Comparison of ENCODE assay signal across 10 cellular contexts in the genomic region with DNA sequence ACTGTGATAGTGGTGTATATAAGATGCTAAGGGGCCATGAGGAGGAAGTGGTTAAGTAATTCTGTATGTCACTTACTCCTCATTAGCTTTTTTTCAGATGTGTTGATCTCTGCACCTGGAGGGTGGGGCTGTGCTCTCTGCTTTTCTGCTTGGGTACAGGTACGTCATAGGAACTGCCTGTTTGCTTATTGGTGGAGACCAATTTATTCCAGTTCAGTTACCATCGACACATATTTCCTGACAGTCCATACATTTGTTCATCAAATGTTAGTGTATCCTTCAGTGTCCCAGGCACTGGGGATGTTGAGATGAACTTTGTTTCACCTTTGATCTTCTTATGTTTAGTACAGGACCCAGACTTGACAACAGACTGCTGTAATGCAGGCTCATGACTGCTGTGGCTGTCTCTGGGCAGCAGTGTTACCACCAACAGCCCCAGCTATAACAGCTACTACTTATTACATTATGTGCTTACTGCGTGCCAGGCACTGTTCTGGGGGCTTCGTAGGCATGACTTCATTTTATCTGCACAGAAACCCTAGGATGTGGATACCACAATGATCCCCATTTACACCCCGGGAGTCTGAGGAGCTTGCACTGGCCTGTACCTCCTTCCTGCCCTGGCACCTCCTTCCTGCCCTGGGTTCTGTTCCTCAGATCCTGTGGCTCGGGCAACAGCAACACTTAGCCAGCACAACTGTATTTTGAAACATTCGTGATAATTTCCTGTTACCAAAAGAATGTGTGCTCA.
DNase-seq lines count a peak whose midpoint lies in the region; ATAC-seq and TF ChIP-seq lines count a peak whose summit lies in the region.
"Had no signal": no experiment of that assay in that cellular context is flagged by ENCODE, and none has a peak within 500 bp of the region (broad histone marks: within the 10 kb centered on the region; RNA-seq: fewer than 3 reads in every experiment).

No MANE protein-coding gene starts in this region.

- H3K9me3 ChIP-seq in CD4-positive, alpha-beta memory T cell (ENCODE audit: control insufficient read depth in 1 of 2, low read length in 2 of 2), result no peaks in the 10 kb centered on the region
- no peaks in the 10 kb centered on the region for H3K9me3 ChIP-seq in colonic mucosa

- H3K9me3 Mint-ChIP-seq in CD4-positive, alpha-beta memory T cell, result peaks cover 0 to 3% (median 0%) of the 10 kb centered on the region in 8 donors
- no peaks in the 10 kb centered on the region for H3K9me3 Mint-ChIP-seq in endothelial cell (ENCODE audit: unreplicated experiment)

- H3K4me1 ChIP-seq in CD4-positive, alpha-beta memory T cell (ENCODE audit: insufficient read depth, low read length), result peaks cover 32% of the 10 kb centered on the region
- no peaks in the 10 kb centered on the region for H3K4me1 ChIP-seq in colonic mucosa

- ATAC-seq in HG03025 (IDR thresholded peaks at IDR 0.05; ENCODE audit: low FRiP score, unreplicated experiment), result peak; percentile 66
- ATAC-seq: HCT116 had no signal

- no peaks in the 10 kb centered on the region for H3K36me3 ChIP-seq in CD4-positive, alpha-beta memory T cell (ENCODE audit: insufficient read depth, low read length)
- H3K36me3 ChIP-seq in colonic mucosa, result no peaks in the 10 kb centered on the region

- H3K9ac ChIP-seq in colonic mucosa (ENCODE audit: low read depth in 2 of 2, low read length in 2 of 2), result no peak overlapping the region

- intact Hi-C loops in CD4-positive, alpha-beta memory T cell (cut with micrococcal nuclease), result loop anchor here (1.0 to 5.0 kb wide), 2 partner anchors 87 to 289 kb away; a partner anchor contains a TSS
- intact Hi-C loops in colonic mucosa (cut with DNase I), result no loop called here
- intact Hi-C loops in cardiac septum (cut with DNase I), result no loop called here

- H3K4me1 Mint-ChIP-seq in CD4-positive, alpha-beta memory T cell, result peaks cover 21 to 39% (median 28%) of the 10 kb centered on the region in 4 donors
- H3K4me1 Mint-ChIP-seq in endothelial cell (ENCODE audit: unreplicated experiment), result peaks cover 14% of the 10 kb centered on the region

- H3K27me3 Mint-ChIP-seq in CD4-positive, alpha-beta memory T cell, result no peaks in the 10 kb centered on the region
- no peaks in the 10 kb centered on the region for H3K27me3 Mint-ChIP-seq in endothelial cell (ENCODE audit: unreplicated experiment)

- H3K4me3 Mint-ChIP-seq in CD4-positive, alpha-beta memory T cell, result peak overlapping the region; percentile 8 to 85 (median 71)
- H3K4me3 Mint-ChIP-seq in endothelial cell (ENCODE audit: unreplicated experiment), result no peak overlapping the region

- H3K27ac ChIP-seq in CD4-positive, alpha-beta memory T cell (ENCODE audit: low read depth, low read length), result peak overlapping the region; percentile 76
- H3K27ac ChIP-seq in colonic mucosa, result no peak overlapping the region

- POLR2A ChIA-PET in CD4-positive, alpha-beta memory T cell (lab: Charles Lee; ENCODE audit: partially characterized antibody), result interaction anchor here (0.7 to 3.0 kb wide), 17 partner anchors 8 to 261 kb away, joined by 3 to 48 read pairs (median 4); a partner anchor contains a TSS

- H3K4me3 ChIP-seq in CD4-positive, alpha-beta memory T cell (ENCODE audit: low read length in 2 of 2), result peak overlapping the region in 1 of 2 donors; percentile 39
- no peak overlapping the region for H3K4me3 ChIP-seq in colonic mucosa

- TF ChIP-seq CTCF in endothelial cell (IDR thresholded peaks at IDR 0.05; ENCODE audit: unreplicated experiment) (no peak), colonic mucosa (IDR thresholded peaks at IDR 0.05) (no peak)

- peak overlapping the region; percentile 82 to 99 (median 97) for H3K27ac Mint-ChIP-seq in CD4-positive, alpha-beta memory T cell
- H3K27ac Mint-ChIP-seq in endothelial cell (ENCODE audit: unreplicated experiment), result peak overlapping the region; percentile 9

- peaks cover 2 to 12% of the 10 kb centered on the region in 2 donors for H3K36me3 Mint-ChIP-seq in CD4-positive, alpha-beta memory T cell
- no peaks in the 10 kb centered on the region for H3K36me3 Mint-ChIP-seq in endothelial cell (ENCODE audit: low read depth, unreplicated experiment)

- CTCF ChIA-PET in CD4-positive, alpha-beta memory T cell (lab: Charles Lee; ENCODE audit: partially characterized antibody), result interaction anchor here (1.1 to 2.6 kb wide), 7 partner anchors 12 to 108 kb away, joined by 3 to 6 read pairs (median 5); a partner anchor contains a TSS

- H3K27me3 ChIP-seq in CD4-positive, alpha-beta memory T cell (ENCODE audit: insufficient read depth, low read length), result no peaks in the 10 kb centered on the region
- H3K27me3 ChIP-seq in colonic mucosa, result no peaks in the 10 kb centered on the region

- peak; percentile 81 to 88 (median 85) for DNase-seq in CD4-positive, alpha-beta memory T cell
- DNase-seq in activated CD4-positive, alpha-beta T cell treated with anti-CD3 and anti-CD28 coated beads for 48 hours, result peak; percentile 18
- DNase-seq in endothelial cell (ENCODE audit: low spot score) (no peak), NCI-H2196 (lab: John Stamatoyannopoulos, UW; ENCODE audit: unreplicated experiment) (no peak), colonic mucosa (no peak), cardiac septum (ENCODE audit: low spot score) (no peak), NCI-H1930 (lab: John Stamatoyannopoulos, UW) (no peak)
- DNase-seq: C1 segment of cervical spinal cord had no signal

Comparison
In these comparisons a context has a peak if more than half of its experiments do, and no peak if none do; other contexts are left out.
1. DNase-seq: peak in CD4-positive, alpha-beta memory T cell (5 of 5) and activated CD4-positive, alpha-beta T cell treated with anti-CD3 and anti-CD28 coated beads for 48 hours (single experiment); none in endothelial cell (single experiment), NCI-H2196 (single experiment), colonic mucosa (single experiment), cardiac septum (single experiment) and NCI-H1930 (0 of 2).